16 cellular contexts compared by ENCODE assay signal in the genomic region with DNA sequence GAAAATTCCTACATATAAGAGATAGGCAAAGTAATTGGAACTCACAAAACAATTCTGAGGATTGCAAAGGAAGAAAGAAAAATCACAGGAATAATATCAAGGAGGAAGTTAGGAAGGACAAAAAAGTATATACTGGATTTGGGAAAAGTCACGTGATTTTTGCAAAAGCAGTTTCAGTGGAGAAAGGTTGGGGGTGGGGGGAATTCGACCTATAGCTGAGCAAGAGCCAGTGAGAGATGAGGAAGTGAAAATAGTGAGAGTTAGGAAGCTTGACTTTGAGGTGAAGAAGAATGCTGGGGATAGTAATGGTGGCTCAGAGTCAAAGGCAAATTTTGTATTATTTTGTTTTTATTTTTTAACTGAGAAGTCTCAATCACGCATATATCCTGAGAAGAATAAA.
DNase-seq lines count a peak whose midpoint lies in the region; ATAC-seq and TF ChIP-seq lines count a peak whose summit lies in the region.
"Had no signal": no experiment of that assay in that cellular context is flagged by ENCODE, and none has a peak within 500 bp of the region (broad histone marks: within the 10 kb centered on the region; RNA-seq: fewer than 3 reads in every experiment).

No MANE protein-coding gene starts in this region.

- H4K20me1 ChIP-seq in OCI-LY3 (ENCODE audit: insufficient read depth, low read length) (0 out of 2 replicates have a peak, but pooled peaks cover 5% of the 10 kb centered on the region), osteoblast (ENCODE audit: insufficient read depth, low read length) (no peaks in the 10 kb centered on the region)

- no peaks in the 10 kb centered on the region for H3K27me3 Mint-ChIP-seq in chondrocyte (ENCODE audit: low read depth)

- H3K9ac ChIP-seq in OCI-LY3 (ENCODE audit: low read length), result no peak overlapping the region

- H3K4me3 Mint-ChIP-seq in chondrocyte (ENCODE audit: unreplicated experiment), result no peak overlapping the region
- H3K4me3 Mint-ChIP-seq: CD14-positive monocyte had no signal

- H3K27me3 ChIP-seq in OCI-LY3 (ENCODE audit: low read depth, low read length) (no peaks in the 10 kb centered on the region), osteoblast (ENCODE audit: insufficient read depth, low read length) (no peaks in the 10 kb centered on the region)

- H3K36me3 ChIP-seq in OCI-LY3 (replicated peaks; ENCODE audit: low read depth, low read length) (no peaks in the 10 kb centered on the region), osteoblast (ENCODE audit: insufficient read depth, low read length) (no peaks in the 10 kb centered on the region)

- H3K4me2 ChIP-seq in OCI-LY3 (ENCODE audit: low read length) (peak overlapping the region; percentile 17), osteoblast (ENCODE audit: insufficient read depth, low read length) (no peak overlapping the region)

- no peak overlapping the region for H2AFZ ChIP-seq in OCI-LY3 (ENCODE audit: low read depth, low read length)
- no peak overlapping the region for H2AFZ ChIP-seq in osteoblast (ENCODE audit: low read length)

- H3K4me1 ChIP-seq in OCI-LY3 (ENCODE audit: low read length) (peaks cover 11% of the 10 kb centered on the region), osteoblast (ENCODE audit: insufficient read depth, low read length) (peaks cover 5% of the 10 kb centered on the region)

- H3K4me3 ChIP-seq in OCI-LY3 (ENCODE audit: low read length) (no peak overlapping the region), osteoblast (ENCODE audit: insufficient read depth, low read length) (no peak overlapping the region)

- ATAC-seq in HG02759 (IDR thresholded peaks at IDR 0.05; ENCODE audit: unreplicated experiment), result peak; percentile 48
- no peak for ATAC-seq in activated CD4-positive, CD25-positive, alpha-beta regulatory T cell treated with anti-CD3 and anti-CD28 coated beads, Interleukin-2, amount 50 U/mL, for 24 hours

- peaks cover 40% of the 10 kb centered on the region for H3K4me1 Mint-ChIP-seq in chondrocyte (ENCODE audit: low read depth)

- H3K27ac Mint-ChIP-seq in chondrocyte (ENCODE audit: unreplicated experiment), result peak overlapping the region; percentile 37

- H3K9me3 Mint-ChIP-seq in chondrocyte (ENCODE audit: low read depth), result peaks cover 8% of the 10 kb centered on the region

- no peak for TF ChIP-seq CTCF in OCI-LY3 (IDR thresholded peaks at IDR 0.05; ENCODE audit: low read depth, low read length)
- no peak for TF ChIP-seq CTCF in chondrocyte (IDR thresholded peaks at IDR 0.05)
- no peak for TF ChIP-seq CTCF in osteoblast (IDR thresholded peaks at IDR 0.05; ENCODE audit: extremely low read depth, low read depth, low read length)

- H3K79me2 ChIP-seq in OCI-LY3 (ENCODE audit: low read length), result no peaks in the 10 kb centered on the region
- H3K79me2 ChIP-seq in osteoblast (ENCODE audit: insufficient read depth, low read length), result no peaks in the 10 kb centered on the region

- no peaks in the 10 kb centered on the region for H3K36me3 Mint-ChIP-seq in chondrocyte (ENCODE audit: low read depth)
- H3K36me3 Mint-ChIP-seq: CD14-positive monocyte had no signal

- H3K9me3 ChIP-seq in OCI-LY3 (ENCODE audit: insufficient read depth, low read length) (no peaks in the 10 kb centered on the region), osteoblast (ENCODE audit: low read depth, low read length) (no peaks in the 10 kb centered on the region)

- DNase-seq in CD1c-positive myeloid dendritic cell (ENCODE audit: extremely low spot score) (peak; percentile 10), chondrocyte (ENCODE audit: low spot score) (no peak), T1000 (lab: John Stamatoyannopoulos, UW) (no peak), osteoblast (ENCODE audit: insufficient read length, low spot score, missing footprints) (no peak), occipital lobe (lab: John Stamatoyannopoulos, UW) (no peak)
- DNase-seq: COR-L47, H7, IMR-90, NCI-H1436 treated with DMSO at 0.1 percent for 48 hours, NCI-H2029 treated with DMSO at 0.1 percent for 48 hours, NCI-H2171 treated with DMSO at 0.1 percent for 48 hours, NCI-H82 had no signal

- no peak overlapping the region for H3K27ac ChIP-seq in OCI-LY3 (ENCODE audit: low read length)
- H3K27ac ChIP-seq in osteoblast (ENCODE audit: low read depth, low read length), result no peak overlapping the region
